In genomic region chr4:124903995-124904722, GRCh38 we compare ENCODE assay signal across 9 cellular contexts.
DNase-seq lines count a peak whose midpoint lies in the region; ATAC-seq and TF ChIP-seq lines count a peak whose summit lies in the region.
"Had no signal": no experiment of that assay in that cellular context is flagged by ENCODE, and none has a peak within 500 bp of the region (broad histone marks: within the 10 kb centered on the region; RNA-seq: fewer than 3 reads in every experiment).

No MANE protein-coding gene starts in this region.

- H3K9me3 Mint-ChIP-seq in T-helper 2 cell treated with Interferon-gamma antibody and Interleukin-4, amounts not matched to agents 5 μg/mL and 100 μg/mL, for 36 hours = no peaks in the 10 kb centered on the region

- TF ChIP-seq CTCF in VCaP (conservative IDR thresholded peaks at IDR 0.05) (no peak), upper lobe of right lung (IDR thresholded peaks at IDR 0.05) (no peak)

- H3K27ac Mint-ChIP-seq in T-helper 2 cell treated with Interferon-gamma antibody and Interleukin-4, amounts not matched to agents 5 μg/mL and 100 μg/mL, for 36 hours = no peak overlapping the region
- H3K27ac Mint-ChIP-seq: B cell had no signal

- H3K36me3 Mint-ChIP-seq in T-helper 2 cell treated with Interferon-gamma antibody and Interleukin-4, amounts not matched to agents 5 μg/mL and 100 μg/mL, for 36 hours (ENCODE audit: low read depth) = no peaks in the 10 kb centered on the region

- H3K27me3 Mint-ChIP-seq in T-helper 2 cell treated with Interferon-gamma antibody and Interleukin-4, amounts not matched to agents 5 μg/mL and 100 μg/mL, for 36 hours (ENCODE audit: low read depth) = no peaks in the 10 kb centered on the region
- H3K27me3 Mint-ChIP-seq: B cell had no signal

- H3K4me1 ChIP-seq in upper lobe of right lung = no peaks in the 10 kb centered on the region

- ATAC-seq in upper lobe of right lung = peak; percentile 74

- no peaks in the 10 kb centered on the region for H3K36me3 ChIP-seq in upper lobe of right lung

- peak overlapping the region; percentile 84 for H3K27ac ChIP-seq in VCaP
- H3K27ac ChIP-seq in upper lobe of right lung = peak overlapping the region; percentile 34

- no peaks in the 10 kb centered on the region for H3K4me1 Mint-ChIP-seq in T-helper 2 cell treated with Interferon-gamma antibody and Interleukin-4, amounts not matched to agents 5 μg/mL and 100 μg/mL, for 36 hours (ENCODE audit: low read depth)
- H3K4me1 Mint-ChIP-seq: B cell had no signal

- H3K4me3 ChIP-seq in upper lobe of right lung = peak overlapping the region; percentile 21

- DNase-seq in NCI-H2196 (lab: John Stamatoyannopoulos, UW; ENCODE audit: unreplicated experiment) (peak; percentile 2), NCI-H2196 treated with DMSO at 0.1 percent for 48 hours (lab: John Stamatoyannopoulos, UW; ENCODE audit: unreplicated experiment) (no peak), iris pigment epithelial cell (ENCODE audit: low read depth) (peak; percentile 85), upper lobe of right lung (no peak), OCI-M2 (lab: John Stamatoyannopoulos, UW; ENCODE audit: unreplicated experiment) (no peak), NAMALWA (ENCODE audit: low spot score) (no peak)
- DNase-seq in T-helper 2 cell treated with Interferon-gamma antibody and Interleukin-4, amounts not matched to agents 5 μg/mL and 100 μg/mL, for 36 hours (ENCODE audit: low spot score) = no peak

- intact Hi-C loops in upper lobe of right lung (cut with DNase I) = no loop called here

- H3K27me3 ChIP-seq in upper lobe of right lung = no peaks in the 10 kb centered on the region

- H3K4me3 Mint-ChIP-seq in T-helper 2 cell treated with Interferon-gamma antibody and Interleukin-4, amounts not matched to agents 5 μg/mL and 100 μg/mL, for 36 hours = no peak overlapping the region
- H3K4me3 Mint-ChIP-seq: B cell had no signal

- H3K9me3 ChIP-seq in upper lobe of right lung = no peaks in the 10 kb centered on the region

Comparison
In these comparisons a context has a peak if more than half of its experiments do, and no peak if none do; other contexts are left out.
1. DNase-seq: peak in NCI-H2196 (single experiment) and iris pigment epithelial cell (single experiment); none in NCI-H2196 treated with DMSO at 0.1 percent for 48 hours (single experiment), upper lobe of right lung (single experiment), OCI-M2 (single experiment), NAMALWA (single experiment) and T-helper 2 cell treated with Interferon-gamma antibody and Interleukin-4, amounts not matched to agents 5 μg/mL and 100 μg/mL, for 36 hours (single experiment).